In the genomic region with DNA sequence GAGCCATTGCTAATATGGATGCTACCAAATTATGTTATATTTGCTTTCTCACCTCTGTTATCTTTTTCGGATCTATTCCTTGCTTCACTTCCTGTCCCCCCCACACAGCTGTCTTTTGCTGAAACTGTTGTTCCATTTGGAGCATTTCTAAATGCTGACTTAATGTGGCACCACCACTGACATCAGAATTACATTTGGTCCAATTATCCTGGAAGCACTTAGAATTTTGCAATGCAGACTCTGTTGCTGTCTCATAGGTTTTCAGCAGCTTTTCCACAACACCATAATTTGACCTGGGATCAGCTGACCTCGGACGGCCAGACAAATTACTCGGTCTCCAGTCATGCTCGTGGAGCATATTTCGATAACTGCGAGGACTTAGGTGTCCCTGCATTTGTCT, we compare ENCODE assay signal across 16 cellular contexts. TPM values are rescaled to one million over a fixed set of nuclear protein-coding genes. Genes with fewer than 3 reads are reported as not detected.
"Had no signal": no experiment of that assay in that cellular context is flagged by ENCODE, and none has a peak within 500 bp of the region (broad histone marks: within the 10 kb centered on the region; RNA-seq: fewer than 3 reads in every experiment).

No MANE protein-coding gene starts in this region.

- H3K4me3 ChIP-seq: body of pancreas, mucosa of descending colon, prostate gland, upper lobe of right lung had no signal

- H3K27me3 ChIP-seq: body of pancreas, upper lobe of right lung had no signal

- H3K9me3 ChIP-seq: body of pancreas, mucosa of descending colon, prostate gland, upper lobe of right lung had no signal

- ATAC-seq: body of pancreas, left colon, mucosa of descending colon, sciatic nerve, T-helper 17 cell, upper lobe of right lung had no signal

- H3K27ac ChIP-seq: body of pancreas, prostate gland, upper lobe of right lung had no signal

- H3K4me1 ChIP-seq: body of pancreas, prostate gland, upper lobe of right lung had no signal

- H3K36me3 ChIP-seq: prostate gland had no signal

- DNase-seq: activated B cell treated with CpG ODN at 0.5 μM for 24 hours; activated CD4-positive, alpha-beta T cell treated with anti-CD3 and anti-CD28 coated beads, Interleukin-2, amount 10 ng/mL, durations not matched to agents 24 days and 14 days; activated naive CD4-positive, alpha-beta T cell treated with anti-CD3 and anti-CD28 coated beads, Interleukin-2, amount 10 ng/mL, durations not matched to agents 7 days and 5 days; amniotic stem cell; body of pancreas; effector memory CD4-positive, alpha-beta T cell; left colon; mammary epithelial cell; mucosa of descending colon; occipital lobe; stimulated activated CD4-positive, alpha-beta T cell treated with anti-CD3 and anti-CD28 coated beads, Interleukin-12 subunit alpha, Interleukin-12 subunit beta, amount 100 ng/mL, for 4 hours; stimulated activated naive CD4-positive, alpha-beta T cell treated with Interleukin-2 at 50 U/mL for 16 hours; T-helper 17 cell; upper lobe of right lung had no signal

RNA-seq across cellular contexts. Expression of gene KIAA0408, which starts 12.8 kb away (rescaled TPM):
- total RNA-seq: mammary epithelial cell had no signal
- polyA plus RNA-seq: mammary epithelial cell had no signal
